ENCODE assay signal across 16 cellular contexts in genomic region chr6:108031968-108032367, GRCh38. TPM values are rescaled to one million over a fixed set of nuclear protein-coding genes. Genes with fewer than 3 reads are reported as not detected.
A peak's percentile ranks its signal among the peaks of the same experiment; 100 is the strongest.
DNase-seq lines count a peak whose midpoint lies in the region; ATAC-seq, FAIRE-seq and TF ChIP-seq lines count a peak whose summit lies in the region.
"Had no signal": no experiment of that assay in that cellular context is flagged by ENCODE, and none has a peak within 500 bp of the region (broad histone marks: within the 10 kb centered on the region; RNA-seq: fewer than 3 reads in every experiment).

No MANE protein-coding gene starts in this region.

- no peaks in the 10 kb centered on the region for H3K9me3 ChIP-seq in K562 (replicated peaks; ENCODE audit: control insufficient read depth, insufficient read depth, low read depth, low read length)
- H3K9me3 ChIP-seq in psoas muscle = no peaks in the 10 kb centered on the region
- H3K9me3 ChIP-seq: BLaER1 treated with 17β-estradiol and CSF1 and Interleukin-3, amounts not matched to agents 10 nM and 100 nM; HAP-1 had no signal

- no peak for TF ChIP-seq EP300 in K562 (IDR thresholded peaks at IDR 0.05; ENCODE audit: low read length)

- H3K9ac ChIP-seq in K562 (ENCODE audit: insufficient read depth in 1 of 2, low read depth in 2 of 2, low read length in 2 of 2) = peak overlapping the region in 1 of 2 experiments; percentile 66; a peak in 1 of 4 replicates
- H3K9ac ChIP-seq: BLaER1 treated with 17β-estradiol and CSF1 and Interleukin-3, amounts not matched to agents 10 nM and 100 nM had no signal

- H3K9me1 ChIP-seq in K562 (ENCODE audit: control insufficient read depth, insufficient read depth, low read length) = no peaks in the 10 kb centered on the region

- TF ChIP-seq CTCF in K562 (IDR thresholded peaks at IDR 0.05 in 2 of 3, conservative IDR thresholded peaks at IDR 0.05 in 1 of 3; ENCODE audit: insufficient read depth in 2 of 3, low read depth in 1 of 3, low read length in 3 of 3) (no peak), psoas muscle (IDR thresholded peaks at IDR 0.05) (no peak), coronary artery (IDR thresholded peaks at IDR 0.05) (no peak)

- H3K27me3 ChIP-seq in K562 (ENCODE audit: control insufficient read depth in 2 of 2, insufficient read depth in 2 of 2, low read length in 2 of 2) (no peaks in the 10 kb centered on the region), psoas muscle (ENCODE audit: insufficient read depth in 3 of 3, low read length in 2 of 3) (no peaks in the 10 kb centered on the region)
- H3K27me3 ChIP-seq: BLaER1 treated with 17β-estradiol and CSF1 and Interleukin-3, amounts not matched to agents 10 nM and 100 nM had no signal

- TF ChIP-seq POLR2A in K562 (conservative IDR thresholded peaks at IDR 0.05) = no peak

- no peaks in the 10 kb centered on the region for H3K36me3 ChIP-seq in K562 (ENCODE audit: control insufficient read depth, insufficient read depth, low read length)
- H3K36me3 ChIP-seq in psoas muscle (ENCODE audit: insufficient read depth in 1 of 2, low read depth in 1 of 2) = peaks cover 0 to 5% of the 10 kb centered on the region in 2 donors
- H3K36me3 ChIP-seq: HAP-1 had no signal

- no peak for TF ChIP-seq RAD21 in K562 (CRISPR knock-in tag; conservative IDR thresholded peaks at IDR 0.05 in 1 of 2, IDR thresholded peaks at IDR 0.05 in 1 of 2)

- no peak overlapping the region for H3K4me2 ChIP-seq in K562 (ENCODE audit: insufficient read depth, low read length)
- H3K4me2 ChIP-seq: BLaER1 treated with 17β-estradiol and CSF1 and Interleukin-3, amounts not matched to agents 10 nM and 100 nM had no signal

- FAIRE-seq in K562 (lab: Jason Lieb, UNC) = no peak
- FAIRE-seq: GM12892 had no signal

- ATAC-seq in left cardiac atrium (no peak), left ventricle myocardium superior (no peak), K562 (no peak), psoas muscle (peak; percentile 79 to 87 (median 80)), GM19463 (IDR thresholded peaks at IDR 0.05; ENCODE audit: unreplicated experiment) (no peak)

- BruUV-seq in K562 (replicated peaks; lab: Mats Ljungman, UMichigan) = no TSS peak

- H3K4me1 ChIP-seq in K562 (replicated peaks in 1 of 2; ENCODE audit: control insufficient read depth in 2 of 2, insufficient read depth in 2 of 2, low read length in 2 of 2) (peaks cover 0 to 3% of the 10 kb centered on the region in 2 experiments; a peak in 1 of 5 replicates), psoas muscle (no peaks in the 10 kb centered on the region)
- H3K4me1 ChIP-seq: BLaER1 treated with 17β-estradiol and CSF1 and Interleukin-3, amounts not matched to agents 10 nM and 100 nM had no signal

- H3K4me3 ChIP-seq in K562 = no peak overlapping the region
- no peak overlapping the region for H3K4me3 ChIP-seq in psoas muscle
- H3K4me3 ChIP-seq in coronary artery = no peak overlapping the region
- H3K4me3 ChIP-seq: BLaER1 treated with 17β-estradiol and CSF1 and Interleukin-3, amounts not matched to agents 10 nM and 100 nM; HAP-1 had no signal

- no peak overlapping the region for H3K27ac ChIP-seq in K562 (ENCODE audit: extremely low read depth, low read depth, low read length)
- H3K27ac ChIP-seq in psoas muscle = no peak overlapping the region
- H3K27ac ChIP-seq in coronary artery = no peak overlapping the region
- H3K27ac ChIP-seq: BLaER1 treated with 17β-estradiol and CSF1 and Interleukin-3, amounts not matched to agents 10 nM and 100 nM had no signal

- in situ Hi-C loops in K562 (cut with MboI) = loop anchor here (10.0 kb wide), 1 partner anchor 347 kb away; no protein-coding TSS in a partner anchor

- DNase-seq in left cardiac atrium (peak; percentile 16), left ventricle myocardium superior (no peak), K562 (ENCODE audit: extremely low read depth in 1 of 4, low spot score in 3 of 4) (no peak), psoas muscle (peak; percentile 21 to 66), coronary artery (ENCODE audit: low spot score) (no peak), GDM1 (lab: John Stamatoyannopoulos, UW) (no peak)
- DNase-seq: 8988T; AML-193; CD4-positive, CD25-positive, alpha-beta regulatory T cell; DMS79 treated with DMSO at 0.1 percent for 48 hours; EL; GOT3 had no signal

- H4K20me1 ChIP-seq in K562 (replicated peaks; ENCODE audit: control insufficient read depth, insufficient read depth, low read length) = no peaks in the 10 kb centered on the region
- H4K20me1 ChIP-seq: BLaER1 treated with 17β-estradiol and CSF1 and Interleukin-3, amounts not matched to agents 10 nM and 100 nM had no signal

- CTCF ChIA-PET in K562 (lab: Yijun Ruan, JAX; ENCODE audit: low intra/inter-chr PET ratio) = no interaction called here

- intact Hi-C loops in left cardiac atrium (cut with DNase I) (no loop called here), left ventricle myocardium superior (cut with micrococcal nuclease) (no loop called here), K562 (cut with micrococcal nuclease) (no loop called here), psoas muscle (cut with DNase I) (no loop called here)

- H2AFZ ChIP-seq in K562 (ENCODE audit: low read depth, low read length) = no peak overlapping the region

- H3K79me2 ChIP-seq in K562 (ENCODE audit: control insufficient read depth, insufficient read depth, low read length) = no peaks in the 10 kb centered on the region

- POLR2A ChIA-PET in K562 (lab: Yijun Ruan, JAX) = interaction anchor here (1.0 kb wide), 1 partner anchor 58 kb away, joined by 3 read pairs; no protein-coding TSS in a partner anchor

- WGBS in K562 (ENCODE audit: insufficient coverage, low coverage, missing lambda C conversion rate) = 84% methylated on average over 10 of the region's 10 CpGs
- WGBS in psoas muscle, 3 donors = 34 to 61% (median 45%) methylated on average over 10 of the region's 10 CpGs

TF ChIP-seq in K562, 482 proteins besides CTCF, POLR2A, EP300 and RAD21:
- TF ChIP-seq POLR2G (IDR thresholded peaks at IDR 0.05; ENCODE audit: low read depth, low read length) (0 out of 2 replicates have a peak, but pooled peaks have one; percentile 31), TCFL5 (CRISPR knock-in tag; conservative IDR thresholded peaks at IDR 0.05) (no peak)

RNA-seq across cellular contexts. Expression of gene OSTM1, which starts 42.6 kb away (rescaled TPM):
- total RNA-seq in left cardiac atrium = 10 to 100 TPM; 47.6 to 57.9 TPM
- 36.6 TPM for total RNA-seq in left ventricle myocardium superior
- total RNA-seq in K562 (2011; cell fraction: chromatin; rRNA removed; ENCODE audit: low replicate concordance) = 6.2 and 19.2 TPM in 2 replicates
- total RNA-seq in K562 (2011; cell fraction: nucleolus; rRNA removed) = 7.7 and 8.6 TPM in 2 replicates
- 11.4 and 19.8 TPM in 2 replicates for total RNA-seq in K562 (2011; cell fraction: nucleoplasm; rRNA removed)
- 16.3 and 26.2 TPM in 2 replicates for total RNA-seq in K562 (2014; rRNA removed)
- 20.2 and 24.9 TPM in 2 replicates for total RNA-seq in K562 (2014; rRNA removed; fragmentation: Illumina TruSeq; extraction: Trizol)
- total RNA-seq in K562 (2015; rRNA removed; fragmentation: Illumina TruSeq; extraction: Trizol) = 18.3 and 19.8 TPM in 2 replicates
- 26.6 and 29.5 TPM in 2 replicates for total RNA-seq in K562 (2021)
- polyA plus RNA-seq in K562 (2011; rRNA removed) = 21.9 and 27.6 TPM in 2 replicates
- 4.4 and 20.5 TPM in 2 replicates for polyA plus RNA-seq in K562 (2011; cell fraction: cytosol; rRNA removed)
- polyA plus RNA-seq in K562 (2011; cell fraction: nucleus; rRNA removed) = 10.1 and 13.0 TPM in 2 replicates
- 15.8 and 42.2 TPM in 2 replicates for polyA plus RNA-seq in K562 (2012)
- polyA plus RNA-seq in K562 (2014; fragmentation: Illumina TruSeq; extraction: Trizol) = 9.9 and 10.1 TPM in 2 replicates
- polyA plus RNA-seq in K562 (2014; fragmentation: Nextera tagmentation; extraction: Ambion mirVana) = 1 to 10 TPM; 5.6 to 7.6 TPM
- 7.2 and 9.3 TPM in 2 replicates for polyA plus RNA-seq in K562 (2014; rRNA removed)
- 22.5 and 24.7 TPM in 2 replicates for polyA minus RNA-seq in K562 (2011; rRNA and poly(A)+ RNA removed)
- polyA minus RNA-seq in K562 (2011; cell fraction: cytosol; rRNA and poly(A)+ RNA removed) = 10.1 and 16.5 TPM in 2 replicates
- polyA minus RNA-seq in K562 (2011; cell fraction: nucleus; rRNA and poly(A)+ RNA removed) = 8.5 and 10.9 TPM in 2 replicates
- 10 to 100 TPM; 21.6 to 29.6 (median 24.1) TPM for total RNA-seq in psoas muscle
- polyA plus RNA-seq in psoas muscle = 10 to 100 TPM; 15.6 to 29.8 (median 22.2) TPM

Comparison
In these comparisons a context has a peak if more than half of its experiments do, and no peak if none do; other contexts are left out.
1. DNase-seq: peak in left cardiac atrium (single experiment) and psoas muscle (2 of 2); none in left ventricle myocardium superior (single experiment), K562 (0 of 4), coronary artery (single experiment) and GDM1 (single experiment).
2. ATAC-seq: peak in psoas muscle (4 of 4); none in left cardiac atrium (0 of 2), left ventricle myocardium superior (single experiment), K562 (single experiment) and GM19463 (single experiment).